In genomic region chr11:107741044-107741823, GRCh38 we compare ENCODE assay signal across 8 cellular contexts. TPM values are rescaled to one million over a fixed set of nuclear protein-coding genes. Genes with fewer than 3 reads are reported as not detected.
DNase-seq lines count a peak whose midpoint lies in the region; ATAC-seq and TF ChIP-seq lines count a peak whose summit lies in the region.

No MANE protein-coding gene starts in this region.

- peak; percentile 36 to 58 (median 44) for TF ChIP-seq CTCF in right lobe of liver (IDR thresholded peaks at IDR 0.05)

- no peaks in the 10 kb centered on the region for H3K27me3 ChIP-seq in adipocyte (replicated peaks; ENCODE audit: control insufficient read depth, insufficient read depth, low read length)
- H3K27me3 ChIP-seq in right lobe of liver = no peaks in the 10 kb centered on the region

- intact Hi-C loops in Right ventricle myocardium inferior (cut with DNase I) (no loop called here), Right ventricle myocardium superior (cut with DNase I) (no loop called here), right lobe of liver (cut with DNase I) (no loop called here)

- 27% methylated on average over 6 of the region's 7 CpGs for WGBS in right lobe of liver (ENCODE audit: insufficient coverage, low coverage, low lambda C conversion rate, missing lambda C conversion rate)

- no peaks in the 10 kb centered on the region for H3K36me3 ChIP-seq in adipocyte (ENCODE audit: control insufficient read depth, insufficient read depth, low read length, severe bottlenecking)
- no peaks in the 10 kb centered on the region for H3K36me3 ChIP-seq in right lobe of liver

- ATAC-seq in Right ventricle myocardium inferior (peak; percentile 8), Right ventricle myocardium superior (ENCODE audit: poor library complexity) (no peak), GM21717 (IDR thresholded peaks at IDR 0.05; ENCODE audit: unreplicated experiment) (peak; percentile 95), right lobe of liver (peak; percentile 41 to 71 (median 54))

- peaks cover 8% of the 10 kb centered on the region for H3K9me3 ChIP-seq in adipocyte (ENCODE audit: control insufficient read depth, low read length)
- H3K9me3 ChIP-seq in right lobe of liver = no peaks in the 10 kb centered on the region

- TF ChIP-seq POLR2A in right lobe of liver (IDR thresholded peaks at IDR 0.05) = no peak

- H3K4me3 ChIP-seq in adipocyte (ENCODE audit: low read length) = no peak overlapping the region
- no peak overlapping the region for H3K4me3 ChIP-seq in right lobe of liver

- H3K4me1 ChIP-seq in adipocyte (ENCODE audit: control insufficient read depth, insufficient read depth, low read length) (no peaks in the 10 kb centered on the region), right lobe of liver (no peaks in the 10 kb centered on the region)

- H3K27ac ChIP-seq in right lobe of liver = no peak overlapping the region

- DNase-seq in Right ventricle myocardium inferior (ENCODE audit: missing footprints) = no peak
- DNase-seq in Right ventricle myocardium superior = no peak
- peak; percentile 15 for DNase-seq in KG1 (lab: John Stamatoyannopoulos, UW)
- peak; percentile 32 for DNase-seq in adipocyte (ENCODE audit: low read depth)
- DNase-seq in right lobe of liver = no peak
- no peak for DNase-seq in NCI-H1048 (lab: John Stamatoyannopoulos, UW)
- no peak for DNase-seq in T-helper 9 cell

- H3K9ac ChIP-seq in adipocyte (ENCODE audit: low read length) = no peak overlapping the region

RNA-seq across cellular contexts. Expression of gene SLN, which starts 29.4 kb away (rescaled TPM):
- total RNA-seq in Right ventricle myocardium inferior = 23.2 TPM
- total RNA-seq in Right ventricle myocardium superior = 24.8 TPM
- total RNA-seq in right lobe of liver = 1 to 10 TPM in 1 of 6 experiments, under 1 TPM in 3, not detected in 2; 0.55 to 5.3 (median 0.66) TPM

Comparison
In these comparisons a context has a peak if more than half of its experiments do, and no peak if none do; other contexts are left out.
1. DNase-seq: peak in KG1 (single experiment) and adipocyte (single experiment); none in Right ventricle myocardium inferior (single experiment), Right ventricle myocardium superior (single experiment), right lobe of liver (0 of 3), NCI-H1048 (single experiment) and T-helper 9 cell (single experiment).